8 cellular contexts compared by ENCODE assay signal in the genomic region with DNA sequence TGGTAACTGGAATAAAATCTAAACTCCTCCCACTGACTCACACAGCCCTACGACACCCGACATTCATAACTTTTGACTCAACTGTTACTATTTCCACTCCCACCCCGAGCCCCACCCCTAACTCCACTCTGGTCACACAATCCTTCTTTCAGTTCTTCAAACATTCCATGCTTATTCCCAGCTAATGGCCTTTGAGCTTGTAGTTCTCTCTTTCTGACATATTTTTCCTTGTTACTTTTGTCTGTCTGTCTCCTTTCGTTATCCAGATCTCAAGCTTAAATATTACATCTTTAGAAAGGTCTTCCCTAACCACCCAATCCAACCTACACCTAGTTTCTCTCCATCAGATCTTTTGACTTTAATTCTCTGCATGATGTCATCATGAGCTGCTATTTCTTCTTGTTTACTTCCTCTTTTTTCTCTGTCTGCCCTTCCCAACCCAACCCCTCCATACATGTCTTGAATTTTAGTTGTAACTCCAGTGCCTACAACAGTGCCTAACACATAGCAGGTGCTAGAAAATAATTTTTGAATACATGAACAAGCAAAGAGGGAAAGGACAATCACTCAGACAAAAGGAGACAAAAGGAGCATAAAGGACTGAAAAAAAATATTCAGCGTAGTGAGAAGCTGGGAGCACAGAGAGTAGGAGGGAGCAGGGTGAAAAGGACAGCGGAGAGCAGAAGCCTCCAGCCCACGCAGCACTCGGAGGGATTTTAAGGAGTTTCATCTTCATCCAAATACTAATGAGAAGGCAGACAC.
DNase-seq lines count a peak whose midpoint lies in the region; ATAC-seq and TF ChIP-seq lines count a peak whose summit lies in the region.

No MANE protein-coding gene starts in this region.

- H3K4me1 ChIP-seq in ACC112 (ENCODE audit: control insufficient read depth, insufficient read depth, low read length, unreplicated experiment) (peaks cover 22% of the 10 kb centered on the region), OCI-LY7 (ENCODE audit: insufficient read depth, low read length, poor library complexity, severe bottlenecking) (no peaks in the 10 kb centered on the region), prostate gland (replicated peaks) (no peaks in the 10 kb centered on the region)

- no TSS peak for BruUV-seq in OCI-LY7 (replicated peaks; lab: Mats Ljungman, UMichigan)

- H3K79me2 ChIP-seq in ACC112 (ENCODE audit: control insufficient read depth, insufficient read depth, low read length, unreplicated experiment): no peaks in the 10 kb centered on the region
- no peaks in the 10 kb centered on the region for H3K79me2 ChIP-seq in OCI-LY7 (ENCODE audit: insufficient read depth, low read depth, low read length)

- H3K4me3 ChIP-seq in ACC112 (ENCODE audit: low read depth, low read length) (peak overlapping the region; percentile 81), OCI-LY7 (ENCODE audit: low read depth, low read length, poor library complexity, severe bottlenecking) (no peak overlapping the region), prostate gland (no peak overlapping the region)

- H3K9me3 ChIP-seq in OCI-LY7 (ENCODE audit: low read length) (no peaks in the 10 kb centered on the region), prostate gland (no peaks in the 10 kb centered on the region)

- peak overlapping the region; percentile 86 for H3K27ac ChIP-seq in ACC112 (ENCODE audit: low read depth, low read length)
- H3K27ac ChIP-seq in OCI-LY7 (ENCODE audit: low read depth, low read length, poor library complexity, severe bottlenecking): no peak overlapping the region
- H3K27ac ChIP-seq in epithelial cell of prostate: peak overlapping the region; percentile 75
- peak overlapping the region; percentile 61 to 66 for H3K27ac ChIP-seq in prostate gland

- no peak for TF ChIP-seq POLR2A in prostate gland (IDR thresholded peaks at IDR 0.05)

- POLR2A ChIA-PET in OCI-LY7 (lab: Charles Lee): interaction anchor here (0.6 kb wide), 1 partner anchor 12 kb away, joined by 4 read pairs; no protein-coding TSS in a partner anchor

- TF ChIP-seq CTCF in OCI-LY7 (conservative IDR thresholded peaks at IDR 0.05; ENCODE audit: low read length): no peak
- no peak for TF ChIP-seq CTCF in prostate gland (IDR thresholded peaks at IDR 0.05)

- ATAC-seq in GM21529 (IDR thresholded peaks at IDR 0.05; ENCODE audit: unreplicated experiment): peak; percentile 10

- no peaks in the 10 kb centered on the region for H3K9me2 ChIP-seq in OCI-LY7 (ENCODE audit: insufficient read depth, low read length)

- CTCF ChIA-PET in OCI-LY7 (lab: Charles Lee; ENCODE audit: unreplicated experiment): interaction anchor here (1.2 kb wide), 1 partner anchor 8 kb away, joined by 3 read pairs; no protein-coding TSS in a partner anchor

- peak overlapping the region; percentile 97 for H2AFZ ChIP-seq in ACC112 (ENCODE audit: low read length, unreplicated experiment)
- peak overlapping the region; percentile 17; the same call in 1 of the 2 replicates for H2AFZ ChIP-seq in OCI-LY7 (ENCODE audit: low read length)

- intact Hi-C loops in OCI-LY7 (cut with micrococcal nuclease; ENCODE audit: unreplicated experiment): no loop called here
- intact Hi-C loops in prostate gland (cut with DNase I): no loop called here

- H3K4me2 ChIP-seq in OCI-LY7 (ENCODE audit: low read length): no peak overlapping the region

- DNase-seq in OCI-LY7 (ENCODE audit: low spot score) (no peak), epithelial cell of prostate (ENCODE audit: low read depth, low spot score) (peak; percentile 22), prostate gland (ENCODE audit: low spot score) (no peak), SW 1271 (lab: John Stamatoyannopoulos, UW) (no peak), mucosa of gallbladder (ENCODE audit: low spot score) (no peak), H4 (ENCODE audit: low spot score) (no peak)

- no peaks in the 10 kb centered on the region for H4K20me1 ChIP-seq in OCI-LY7 (ENCODE audit: insufficient read depth, low read length)

- H3K27me3 ChIP-seq in ACC112 (ENCODE audit: insufficient read depth, low read length) (no peaks in the 10 kb centered on the region), prostate gland (replicated peaks; ENCODE audit: insufficient read depth) (no peaks in the 10 kb centered on the region)

- H3K36me3 ChIP-seq in ACC112 (ENCODE audit: insufficient read depth, low read length) (no peaks in the 10 kb centered on the region), OCI-LY7 (ENCODE audit: insufficient read depth, low read length) (no peaks in the 10 kb centered on the region), prostate gland (no peaks in the 10 kb centered on the region)

- WGBS in prostate gland: 58% methylated on average over 8 of the region's 8 CpGs
